ENCODE assay signal across 28 cellular contexts in the genomic region with DNA sequence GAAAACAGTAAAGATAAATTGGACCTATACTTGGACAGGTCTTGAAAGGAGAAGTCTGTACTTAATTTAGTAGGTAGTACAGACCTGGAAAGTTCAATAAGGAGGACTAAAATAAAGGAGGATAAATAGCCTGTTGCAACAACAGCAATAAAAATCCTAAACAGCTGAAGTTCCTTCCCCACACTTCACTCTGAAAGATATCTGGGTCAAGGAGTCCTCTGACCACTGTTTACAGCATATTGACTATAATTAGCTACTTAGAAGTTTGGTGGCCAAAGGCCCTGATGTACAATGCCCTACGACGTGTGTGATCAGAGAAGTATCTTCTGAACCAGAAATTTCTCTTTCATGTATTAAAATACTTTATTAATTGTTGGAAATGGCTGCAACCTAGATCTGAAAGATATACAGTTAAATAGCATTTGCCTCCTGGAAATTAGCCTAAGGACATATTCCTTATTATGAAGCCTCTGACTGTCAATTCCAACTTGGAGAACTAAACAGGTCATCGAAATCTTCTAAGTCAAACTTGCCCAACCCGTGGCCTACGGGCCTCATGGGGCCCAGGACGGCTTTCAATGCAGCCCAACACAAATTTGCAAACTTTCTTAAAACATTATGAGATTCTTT.
DNase-seq lines count a peak whose midpoint lies in the region; ATAC-seq, FAIRE-seq and TF ChIP-seq lines count a peak whose summit lies in the region.
"Had no signal": no experiment of that assay in that cellular context is flagged by ENCODE, and none has a peak within 500 bp of the region (broad histone marks: within the 10 kb centered on the region; RNA-seq: fewer than 3 reads in every experiment).

No MANE protein-coding gene starts in this region.

- FAIRE-seq in H54 (lab: Jason Lieb, UNC), result no peak
- FAIRE-seq: colon, D721Med had no signal

- H3K27ac ChIP-seq in ACC112 (ENCODE audit: low read depth, low read length) (peak overlapping the region; percentile 95), psoas muscle (peak overlapping the region; percentile 91)
- no peak overlapping the region for H3K27ac ChIP-seq in naive thymus-derived CD4-positive, alpha-beta T cell (ENCODE audit: low read depth, low read length)
- H3K27ac ChIP-seq: HL-60, stomach had no signal

- H3K9me3 ChIP-seq in psoas muscle, result no peaks in the 10 kb centered on the region
- H3K9me3 ChIP-seq in naive thymus-derived CD4-positive, alpha-beta T cell (ENCODE audit: control insufficient read depth in 2 of 3, low read length in 3 of 3), result no peaks in the 10 kb centered on the region
- H3K9me3 ChIP-seq: heart left ventricle, stomach had no signal

- H2AFZ ChIP-seq in ACC112 (ENCODE audit: low read length, unreplicated experiment), result no peak overlapping the region

- peaks cover 0 to 3% of the 10 kb centered on the region in 2 donors for H3K9me3 Mint-ChIP-seq in stimulated activated naive CD8-positive, alpha-beta T cell treated with anti-CD3 and anti-CD28 coated beads, Interleukin-15, amount 100 ng/mL, for 72 hours
- peaks cover 0 to 8% (median 0%) of the 10 kb centered on the region in 11 donors for H3K9me3 Mint-ChIP-seq in naive thymus-derived CD4-positive, alpha-beta T cell

- peaks cover 53% of the 10 kb centered on the region for H3K27me3 Mint-ChIP-seq in stimulated activated naive CD8-positive, alpha-beta T cell treated with anti-CD3 and anti-CD28 coated beads, Interleukin-15, amount 100 ng/mL, for 72 hours
- H3K27me3 Mint-ChIP-seq in naive thymus-derived CD4-positive, alpha-beta T cell, result peaks cover 8 to 34% (median 25%) of the 10 kb centered on the region in 5 donors
- H3K27me3 Mint-ChIP-seq: activated B cell treated with CpG ODN at 0.5 μM for 24 hours, type B pancreatic cell had no signal

- peaks cover 15% of the 10 kb centered on the region for H3K79me2 ChIP-seq in ACC112 (ENCODE audit: control insufficient read depth, insufficient read depth, low read length, unreplicated experiment)

- H3K4me3 ChIP-seq in ACC112 (ENCODE audit: low read depth, low read length) (no peak overlapping the region), fibroblast of villous mesenchyme (ENCODE audit: low read depth, low read length) (no peak overlapping the region), psoas muscle (no peak overlapping the region)
- no peak overlapping the region for H3K4me3 ChIP-seq in naive thymus-derived CD4-positive, alpha-beta T cell (ENCODE audit: low read length)
- H3K4me3 ChIP-seq: heart left ventricle, lung, stomach had no signal

- peaks cover 0 to 9% (median 0%) of the 10 kb centered on the region in 5 donors for H3K36me3 Mint-ChIP-seq in naive thymus-derived CD4-positive, alpha-beta T cell

- DNase-seq in M059J (ENCODE audit: low read depth) (peak; percentile 48), fibroblast of villous mesenchyme (ENCODE audit: low read depth) (peak; percentile 86), psoas muscle (no peak), H54 (ENCODE audit: insufficient read length, low spot score) (no peak)
- DNase-seq in activated CD4-positive, alpha-beta T cell treated with anti-CD3 and anti-CD28 coated beads for 48 hours, result no peak
- DNase-seq in stimulated activated naive CD8-positive, alpha-beta T cell treated with anti-CD3 and anti-CD28 coated beads, Interleukin-15, amount 100 ng/mL, for 72 hours, result no peak
- DNase-seq in naive thymus-derived CD4-positive, alpha-beta T cell, result no peak
- DNase-seq: activated B cell treated with CpG ODN at 0.5 μM for 24 hours; activated CD4-positive, alpha-beta T cell treated with anti-CD3 and anti-CD28 coated beads, Interleukin-2, amount 50 U/mL, for 48 hours; activated effector memory CD4-positive, alpha-beta T cell treated with anti-CD3 and anti-CD28 coated beads, Interleukin-2, amount 50 U/mL, for 16 hours; activated naive CD8-positive, alpha-beta T cell treated with anti-CD3 and anti-CD28 coated beads, Interleukin-2, amount 50 U/mL, for 24 hours; brain microvascular endothelial cell; effector memory CD4-positive, alpha-beta T cell; H7; heart left ventricle; NCI-H1436; NCI-H2107; NCI-H510A; NK-92 treated with Interleukin-12 subunit alpha and Interleukin-12 subunit beta, amount 100 ng/mL, for 24 hours; occipital lobe; stomach; T-helper 9 cell had no signal

- TF ChIP-seq CTCF in fibroblast of villous mesenchyme (IDR thresholded peaks at IDR 0.05; ENCODE audit: insufficient read depth, low read depth, low read length) (no peak), psoas muscle (IDR thresholded peaks at IDR 0.05) (no peak)

- no peak overlapping the region for H3K4me3 Mint-ChIP-seq in stimulated activated naive CD8-positive, alpha-beta T cell treated with anti-CD3 and anti-CD28 coated beads, Interleukin-15, amount 100 ng/mL, for 72 hours
- H3K4me3 Mint-ChIP-seq in naive thymus-derived CD4-positive, alpha-beta T cell, result no peak overlapping the region
- H3K4me3 Mint-ChIP-seq: activated B cell treated with CpG ODN at 0.5 μM for 24 hours; activated naive CD8-positive, alpha-beta T cell treated with anti-CD3 and anti-CD28 coated beads, Interleukin-2, amount 50 U/mL, for 24 hours; type B pancreatic cell had no signal

- H3K27ac Mint-ChIP-seq in stimulated activated naive CD8-positive, alpha-beta T cell treated with anti-CD3 and anti-CD28 coated beads, Interleukin-15, amount 100 ng/mL, for 72 hours, result no peak overlapping the region
- no peak overlapping the region for H3K27ac Mint-ChIP-seq in naive thymus-derived CD4-positive, alpha-beta T cell
- H3K27ac Mint-ChIP-seq: activated B cell treated with CpG ODN at 0.5 μM for 24 hours; activated naive CD8-positive, alpha-beta T cell treated with anti-CD3 and anti-CD28 coated beads, Interleukin-2, amount 50 U/mL, for 24 hours; type B pancreatic cell had no signal

- peaks cover 13% of the 10 kb centered on the region for H3K4me1 Mint-ChIP-seq in stimulated activated naive CD8-positive, alpha-beta T cell treated with anti-CD3 and anti-CD28 coated beads, Interleukin-15, amount 100 ng/mL, for 72 hours
- peaks cover 0 to 15% (median 0%) of the 10 kb centered on the region in 7 donors for H3K4me1 Mint-ChIP-seq in naive thymus-derived CD4-positive, alpha-beta T cell

- WGBS in psoas muscle, 3 donors, result 47 to 76% (median 52%) methylated on average over 6 of the region's 6 CpGs

- H3K27me3 ChIP-seq in ACC112 (ENCODE audit: insufficient read depth, low read length), result no peaks in the 10 kb centered on the region
- H3K27me3 ChIP-seq in psoas muscle (ENCODE audit: insufficient read depth in 3 of 3, low read length in 2 of 3), result no peaks in the 10 kb centered on the region
- H3K27me3 ChIP-seq in naive thymus-derived CD4-positive, alpha-beta T cell (ENCODE audit: control insufficient read depth in 2 of 2, insufficient read depth in 2 of 2, low read length in 2 of 2), result no peaks in the 10 kb centered on the region
- H3K27me3 ChIP-seq: brain microvascular endothelial cell, heart left ventricle, stomach had no signal

- CTCF ChIA-PET in naive thymus-derived CD4-positive, alpha-beta T cell (lab: Charles Lee), result no interaction called here

- H3K36me3 ChIP-seq in ACC112 (ENCODE audit: insufficient read depth, low read length), result no peaks in the 10 kb centered on the region
- no peaks in the 10 kb centered on the region for H3K36me3 ChIP-seq in psoas muscle (ENCODE audit: insufficient read depth in 1 of 2, low read depth in 1 of 2)
- H3K36me3 ChIP-seq in naive thymus-derived CD4-positive, alpha-beta T cell (ENCODE audit: control insufficient read depth in 2 of 3, insufficient read depth in 3 of 3, low read length in 3 of 3), result no peaks in the 10 kb centered on the region
- H3K36me3 ChIP-seq: brain microvascular endothelial cell, heart left ventricle, stomach had no signal

- intact Hi-C loops in psoas muscle (cut with DNase I), result loop anchor here (5.0 kb wide), 2 partner anchors 37 to 83 kb away; partner anchors contain the start of gene KIF13A (in 1 of the 2)
- intact Hi-C loops in naive thymus-derived CD4-positive, alpha-beta T cell (cut with micrococcal nuclease), result no loop called here

- H3K4me1 ChIP-seq in ACC112 (ENCODE audit: control insufficient read depth, insufficient read depth, low read length, unreplicated experiment), result peaks cover 44% of the 10 kb centered on the region
- peaks cover 78% of the 10 kb centered on the region for H3K4me1 ChIP-seq in psoas muscle
- H3K4me1 ChIP-seq in naive thymus-derived CD4-positive, alpha-beta T cell (ENCODE audit: control insufficient read depth in 2 of 2, insufficient read depth in 2 of 2, low read length in 2 of 2), result no peaks in the 10 kb centered on the region

- ATAC-seq in psoas muscle, result peak; percentile 38 to 78 (median 72)
- no peak for ATAC-seq in stimulated activated naive CD8-positive, alpha-beta T cell treated with anti-CD3 and anti-CD28 coated beads, Interleukin-15, amount 100 ng/mL, for 72 hours
- no peak for ATAC-seq in naive thymus-derived CD4-positive, alpha-beta T cell
- ATAC-seq: activated naive CD8-positive, alpha-beta T cell treated with anti-CD3 and anti-CD28 coated beads, Interleukin-2, amount 50 U/mL, for 24 hours had no signal

- POLR2A ChIA-PET in naive thymus-derived CD4-positive, alpha-beta T cell (lab: Charles Lee), result no interaction called here

- TF ChIP-seq POLR2A in H54 (IDR thresholded peaks at IDR 0.05; ENCODE audit: low read depth, low read length), result no peak

Comparison
In these comparisons a context has a peak if more than half of its experiments do, and no peak if none do; other contexts are left out.
1. DNase-seq: peak in M059J (single experiment) and fibroblast of villous mesenchyme (single experiment); none in psoas muscle (0 of 2), activated CD4-positive, alpha-beta T cell treated with anti-CD3 and anti-CD28 coated beads for 48 hours (single experiment), H54 (single experiment), stimulated activated naive CD8-positive, alpha-beta T cell treated with anti-CD3 and anti-CD28 coated beads, Interleukin-15, amount 100 ng/mL, for 72 hours (0 of 2) and naive thymus-derived CD4-positive, alpha-beta T cell (0 of 9).
2. ATAC-seq: peak in psoas muscle (4 of 4); none in stimulated activated naive CD8-positive, alpha-beta T cell treated with anti-CD3 and anti-CD28 coated beads, Interleukin-15, amount 100 ng/mL, for 72 hours (single experiment) and naive thymus-derived CD4-positive, alpha-beta T cell (single experiment).
3. intact Hi-C loops: an anchor here in psoas muscle (5.0 kb wide); none called in naive thymus-derived CD4-positive, alpha-beta T cell.